ENCODE assay signal across 1 cellular context in the genomic region with DNA sequence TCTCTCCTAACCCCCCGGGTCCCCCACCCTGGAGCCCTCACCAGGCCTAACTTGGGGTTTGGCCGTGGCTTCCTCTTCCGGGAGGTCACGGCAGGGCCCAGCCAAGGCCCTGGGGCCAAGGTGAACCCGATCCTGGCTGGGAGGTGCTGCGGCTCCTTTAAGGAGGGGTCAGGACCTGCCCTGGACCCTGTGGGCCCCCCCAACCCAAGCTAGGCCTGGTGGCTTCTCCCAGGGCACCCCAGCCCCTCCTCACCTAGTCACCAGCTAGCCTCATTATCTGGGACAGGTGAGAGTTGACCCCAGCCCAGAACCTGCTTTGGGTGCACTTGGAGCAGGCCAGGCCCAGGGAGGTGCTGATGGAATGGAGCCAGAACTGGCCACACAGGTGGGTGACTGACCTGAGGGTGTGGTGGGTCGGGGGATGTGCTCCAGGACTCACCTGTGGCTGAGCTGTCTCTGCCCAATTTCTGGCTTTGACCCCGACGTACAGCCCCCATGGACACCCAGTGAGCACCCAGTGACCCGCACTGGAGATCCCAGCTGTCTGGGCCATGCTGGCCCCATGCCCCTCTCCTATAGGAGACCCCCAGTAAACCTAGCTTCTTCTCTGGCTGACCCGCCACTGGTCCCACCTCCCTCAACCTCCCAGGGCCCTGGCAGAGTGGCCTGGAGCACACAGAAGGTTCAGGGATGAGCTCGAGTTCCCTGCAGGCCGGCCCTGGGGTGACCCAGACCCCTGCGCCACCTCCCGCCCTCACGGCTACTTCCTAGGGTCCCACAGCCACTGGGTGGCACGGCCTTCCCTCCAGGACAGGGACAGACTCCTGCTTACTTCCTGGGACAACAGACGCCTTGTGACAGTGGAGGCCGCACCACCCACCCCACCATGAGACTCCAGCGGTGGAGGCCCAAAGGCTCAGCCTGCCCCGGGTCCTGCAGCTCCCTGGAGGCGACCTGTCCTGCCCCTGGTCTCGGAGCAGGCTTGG.
TF ChIP-seq lines count a peak whose summit lies in the region.

No MANE protein-coding gene starts in this region.

TF ChIP-seq in H1, 55 proteins besides CTCF, POLR2A, EP300 and RAD21:
- TF ChIP-seq HDAC2 (IDR thresholded peaks at IDR 0.05; ENCODE audit: borderline replicate concordance in 1 of 2, low read depth in 2 of 2, low read length in 2 of 2) (no peak), SP1 (IDR thresholded peaks at IDR 0.05; ENCODE audit: low read depth, low read length) (no peak), JUND (IDR thresholded peaks at IDR 0.05; ENCODE audit: low read length) (no peak), SP4 (IDR thresholded peaks at IDR 0.05; ENCODE audit: low read length) (no peak), POU5F1 (IDR thresholded peaks at IDR 0.05; ENCODE audit: low read depth, low read length) (no peak), EZH2 (IDR thresholded peaks at IDR 0.05; ENCODE audit: low read depth, low read length, severe bottlenecking) (no peak), NANOG (IDR thresholded peaks at IDR 0.05; ENCODE audit: insufficient read depth, low read depth, low read length, poor library complexity, severe bottlenecking) (no peak), JUN (IDR thresholded peaks at IDR 0.05; ENCODE audit: low read depth, low read length) (no peak), SAP30 (IDR thresholded peaks at IDR 0.05; ENCODE audit: insufficient read depth, insufficient replicate concordance, low read length) (no peak), TEAD4 (IDR thresholded peaks at IDR 0.05; ENCODE audit: low read depth, low read length) (no peak), RXRA (IDR thresholded peaks at IDR 0.05; ENCODE audit: insufficient read depth, low read depth, low read length) (no peak)
- TF ChIP-seq, protein P1, sequence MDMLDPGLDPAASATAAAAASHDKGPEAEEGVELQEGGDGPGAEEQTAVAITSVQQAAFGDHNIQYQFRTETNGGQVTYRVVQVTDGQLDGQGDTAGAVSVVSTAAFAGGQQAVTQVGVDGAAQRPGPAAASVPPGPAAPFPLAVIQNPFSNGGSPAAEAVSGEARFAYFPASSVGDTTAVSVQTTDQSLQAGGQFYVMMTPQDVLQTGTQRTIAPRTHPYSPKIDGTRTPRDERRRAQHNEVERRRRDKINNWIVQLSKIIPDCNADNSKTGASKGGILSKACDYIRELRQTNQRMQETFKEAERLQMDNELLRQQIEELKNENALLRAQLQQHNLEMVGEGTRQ (IDR thresholded peaks at IDR 0.05; ENCODE audit: low read length), result no peak
- TF ChIP-seq, protein P2, sequence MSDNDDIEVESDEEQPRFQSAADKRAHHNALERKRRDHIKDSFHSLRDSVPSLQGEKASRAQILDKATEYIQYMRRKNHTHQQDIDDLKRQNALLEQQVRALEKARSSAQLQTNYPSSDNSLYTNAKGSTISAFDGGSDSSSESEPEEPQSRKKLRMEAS (IDR thresholded peaks at IDR 0.05), result no peak
- TF ChIP-seq, protein P3, sequence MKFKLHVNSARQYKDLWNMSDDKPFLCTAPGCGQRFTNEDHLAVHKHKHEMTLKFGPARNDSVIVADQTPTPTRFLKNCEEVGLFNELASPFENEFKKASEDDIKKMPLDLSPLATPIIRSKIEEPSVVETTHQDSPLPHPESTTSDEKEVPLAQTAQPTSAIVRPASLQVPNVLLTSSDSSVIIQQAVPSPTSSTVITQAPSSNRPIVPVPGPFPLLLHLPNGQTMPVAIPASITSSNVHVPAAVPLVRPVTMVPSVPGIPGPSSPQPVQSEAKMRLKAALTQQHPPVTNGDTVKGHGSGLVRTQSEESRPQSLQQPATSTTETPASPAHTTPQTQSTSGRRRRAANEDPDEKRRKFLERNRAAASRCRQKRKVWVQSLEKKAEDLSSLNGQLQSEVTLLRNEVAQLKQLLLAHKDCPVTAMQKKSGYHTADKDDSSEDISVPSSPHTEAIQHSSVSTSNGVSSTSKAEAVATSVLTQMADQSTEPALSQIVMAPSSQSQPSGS (IDR thresholded peaks at IDR 0.05; ENCODE audit: low read length), result no peak
